In the genomic region with DNA sequence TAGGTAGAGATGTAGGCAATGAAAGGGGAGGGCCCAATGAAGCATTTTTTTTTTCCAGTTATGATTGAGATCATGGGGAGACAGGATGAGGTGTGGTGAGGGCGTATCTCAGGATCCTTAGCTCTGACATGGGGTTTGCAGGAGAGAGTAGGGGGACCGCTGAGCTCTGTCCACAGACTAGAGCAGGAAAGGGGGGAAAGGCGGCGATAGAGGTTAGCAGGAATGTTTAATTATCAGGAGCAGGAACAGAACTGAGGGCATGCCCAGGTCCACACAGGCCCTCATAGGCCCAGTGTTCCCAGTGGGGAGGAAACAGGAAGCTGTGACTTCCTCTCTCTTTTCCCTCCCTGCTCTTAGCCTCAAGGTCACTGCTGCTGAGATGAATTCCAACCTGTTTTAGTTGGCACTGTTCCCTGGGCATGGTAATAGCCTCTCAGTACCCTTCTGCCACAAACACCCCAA, we compare ENCODE assay signal across 7 cellular contexts. TPM values are rescaled to one million over a fixed set of nuclear protein-coding genes. Genes with fewer than 3 reads are reported as not detected.
DNase-seq lines count a peak whose midpoint lies in the region; ATAC-seq, FAIRE-seq and TF ChIP-seq lines count a peak whose summit lies in the region.

No MANE protein-coding gene starts in this region.

- CTCF ChIA-PET in OCI-LY7 (lab: Charles Lee; ENCODE audit: unreplicated experiment) = interaction anchor here (0.9 kb wide), 1 partner anchor 44 kb away, joined by 4 read pairs; no protein-coding TSS in a partner anchor

- peak overlapping the region; percentile 75 for H3K27ac ChIP-seq in OCI-LY7 (ENCODE audit: low read depth, low read length, poor library complexity, severe bottlenecking)
- H3K27ac ChIP-seq in mesodermal cell (ENCODE audit: low read depth, low read length, severe bottlenecking) = peak overlapping the region; percentile 46

- no peak for ATAC-seq in HG03460 (IDR thresholded peaks at IDR 0.05; ENCODE audit: unreplicated experiment)
- ATAC-seq in HG03342 (IDR thresholded peaks at IDR 0.05; ENCODE audit: unreplicated experiment) = no peak
- ATAC-seq in GM21526 (IDR thresholded peaks at IDR 0.05; ENCODE audit: low FRiP score, unreplicated experiment) = no peak

- H3K4me3 ChIP-seq in OCI-LY7 (ENCODE audit: low read depth, low read length, poor library complexity, severe bottlenecking) (peak overlapping the region; percentile 11), mesodermal cell (ENCODE audit: extremely low read depth, insufficient read depth, low read length, poor library complexity, severe bottlenecking) (no peak overlapping the region)

- 83% methylated on average over 3 to 4 of the region's 4 CpGs for WGBS in mesodermal cell (ENCODE audit: insufficient coverage in 2 of 2), 2 experiments

- peak overlapping the region; percentile 60 for H3K4me2 ChIP-seq in OCI-LY7 (ENCODE audit: low read length)

- DNase-seq in H54 (ENCODE audit: insufficient read length, low spot score) (peak; percentile 61), OCI-LY7 (ENCODE audit: low spot score) (no peak), cerebellar cortex (ENCODE audit: low spot score) (peak; percentile 68)

- intact Hi-C loops in OCI-LY7 (cut with micrococcal nuclease; ENCODE audit: unreplicated experiment) = no loop called here

- H3K4me1 ChIP-seq in OCI-LY7 (ENCODE audit: insufficient read depth, low read length, poor library complexity, severe bottlenecking) (peaks cover 69% of the 10 kb centered on the region), mesodermal cell (ENCODE audit: control insufficient read depth, insufficient read depth, low read length, poor library complexity, severe bottlenecking) (peaks cover 13% of the 10 kb centered on the region)

- H3K79me2 ChIP-seq in OCI-LY7 (ENCODE audit: insufficient read depth, low read depth, low read length) = no peaks in the 10 kb centered on the region

- no peaks in the 10 kb centered on the region for H3K9me2 ChIP-seq in OCI-LY7 (ENCODE audit: insufficient read depth, low read length)

- TF ChIP-seq CTCF in OCI-LY7 (conservative IDR thresholded peaks at IDR 0.05; ENCODE audit: low read length) = no peak

- POLR2A ChIA-PET in OCI-LY7 (lab: Charles Lee) = interaction anchor here (0.7 to 1.4 kb wide), 6 partner anchors 33 to 81 kb away, joined by 3 to 4 read pairs (median 4); a partner anchor contains a TSS

- H2AFZ ChIP-seq in OCI-LY7 (ENCODE audit: low read length) = peak overlapping the region; percentile 34; the same call in 1 of the 2 replicates

- H3K9me3 ChIP-seq in OCI-LY7 (ENCODE audit: low read length) (no peaks in the 10 kb centered on the region), mesodermal cell (ENCODE audit: control insufficient read depth, low read length) (no peaks in the 10 kb centered on the region)

- H3K36me3 ChIP-seq in OCI-LY7 (ENCODE audit: insufficient read depth, low read length) (no peaks in the 10 kb centered on the region; the same call in 1 of the 2 replicates), mesodermal cell (ENCODE audit: control insufficient read depth, insufficient read depth, low read length) (peaks cover 2% of the 10 kb centered on the region)

- TF ChIP-seq POLR2A in H54 (IDR thresholded peaks at IDR 0.05; ENCODE audit: low read depth, low read length) = 0 out of 2 replicates have a peak, but pooled peaks have one; percentile 31

- peak; percentile 82 for FAIRE-seq in H54 (lab: Jason Lieb, UNC)

- BruUV-seq in OCI-LY7 (replicated peaks; lab: Mats Ljungman, UMichigan) = no TSS peak

- H4K20me1 ChIP-seq in OCI-LY7 (ENCODE audit: insufficient read depth, low read length) = no peaks in the 10 kb centered on the region

RNA-seq across cellular contexts. Expression of a gene that starts 0.9 kb away (rescaled TPM):
- 3.0 TPM in 1 of 2 replicates, not detected in the other for total RNA-seq in OCI-LY7 (2014; rRNA removed; shearing (Covaris generic))
- 0.34 TPM in 1 of 2 replicates, not detected in the other for total RNA-seq in OCI-LY7 (2022)
- not detected for polyA plus RNA-seq in mesodermal cell (2013, experiment 1 of 2)
- polyA plus RNA-seq in mesodermal cell (2013, experiment 2 of 2) = not detected

RNA-seq across cellular contexts. Expression of a gene that starts 6.3 kb away (rescaled TPM):
- 84.6 and 88.9 TPM in 2 replicates for total RNA-seq in OCI-LY7 (2014; rRNA removed; shearing (Covaris generic))
- 121 and 127 TPM in 2 replicates for total RNA-seq in OCI-LY7 (2022)
- polyA plus RNA-seq in mesodermal cell (2013, experiment 1 of 2) = 37.3 TPM
- polyA plus RNA-seq in mesodermal cell (2013, experiment 2 of 2) = 39.6 TPM

RNA-seq across cellular contexts. Expression of a gene that starts 29.4 kb away (rescaled TPM):
- total RNA-seq in OCI-LY7 (2014; rRNA removed; shearing (Covaris generic)) = 15.9 and 17.2 TPM in 2 replicates
- 20.8 and 21.0 TPM in 2 replicates for total RNA-seq in OCI-LY7 (2022)
- polyA plus RNA-seq in mesodermal cell (2013, experiment 1 of 2) = 46.8 TPM
- polyA plus RNA-seq in mesodermal cell (2013, experiment 2 of 2) = 38.1 TPM

RNA-seq across cellular contexts. Expression of a gene that starts 37.8 kb away (rescaled TPM):
- total RNA-seq in OCI-LY7 (2014; rRNA removed; shearing (Covaris generic)) = 78.8 and 106 TPM in 2 replicates
- 133 and 139 TPM in 2 replicates for total RNA-seq in OCI-LY7 (2022)
- 106 TPM for polyA plus RNA-seq in mesodermal cell (2013, experiment 1 of 2)
- 77.0 TPM for polyA plus RNA-seq in mesodermal cell (2013, experiment 2 of 2)
